34 cellular contexts compared by ENCODE assay signal in the genomic region with DNA sequence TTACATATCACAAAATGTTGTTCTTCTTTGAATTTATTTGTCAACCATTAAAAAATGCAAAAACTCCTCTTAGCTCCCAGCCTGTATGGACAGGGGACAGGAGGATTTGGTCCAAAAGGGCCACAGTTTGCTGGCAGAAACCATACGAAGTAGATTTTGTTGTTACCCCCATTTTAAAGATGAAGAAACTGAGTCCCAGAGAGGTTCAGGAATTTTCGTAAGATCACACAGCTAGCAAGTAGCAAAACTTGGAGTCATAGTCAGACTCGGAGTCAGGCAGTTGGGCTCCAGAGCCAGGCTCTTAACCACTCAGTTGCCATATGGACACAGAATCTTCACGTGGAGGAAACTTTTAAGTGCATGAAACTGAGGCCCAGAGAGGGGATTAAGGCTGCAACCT.
"Had no signal": no experiment of that assay in that cellular context is flagged by ENCODE, and none has a peak within 500 bp of the region (broad histone marks: within the 10 kb centered on the region; RNA-seq: fewer than 3 reads in every experiment).

No MANE protein-coding gene starts in this region.

- ATAC-seq: activated naive CD4-positive, alpha-beta T cell treated with anti-CD3 and anti-CD28 coated beads, Interleukin-2, amount 50 U/mL, for 72 hours; activated naive CD8-positive, alpha-beta T cell treated with anti-CD3 and anti-CD28 coated beads, Interleukin-2, amount 50 U/mL, for 24 hours; activated T-cell treated with anti-CD3 and anti-CD28 coated beads, Interleukin-2, amount 50 U/mL, for 4 hours; activated T-cell treated with anti-CD3 and anti-CD28 coated beads, Interleukin-2, amount 50 U/mL, for 72 hours; activated T-helper 17 cell treated with anti-CD3 and anti-CD28 coated beads, Interleukin-2, amount 50 U/mL, for 72 hours; body of pancreas had no signal

- H3K4me1 ChIP-seq: adrenal gland, ascending aorta, body of pancreas, breast epithelium had no signal

- FAIRE-seq: astrocyte, bronchial epithelial cell had no signal

- H3K4me3 ChIP-seq: adrenal gland, ascending aorta, body of pancreas, breast epithelium, cardiac muscle cell had no signal

- H3K9me3 ChIP-seq: adrenal gland, ascending aorta, body of pancreas, breast epithelium had no signal

- H3K27me3 ChIP-seq: ascending aorta, body of pancreas, brain microvascular endothelial cell, cardiac muscle cell had no signal

- H3K27ac ChIP-seq: adrenal gland, ascending aorta, body of pancreas, brain microvascular endothelial cell, breast epithelium, cardiac muscle cell had no signal

- H3K36me3 ChIP-seq: adrenal gland, ascending aorta, brain microvascular endothelial cell, breast epithelium, cardiac muscle cell had no signal

- DNase-seq: activated effector memory CD4-positive, alpha-beta T cell treated with anti-CD3 and anti-CD28 coated beads, Interleukin-2, amount 50 U/mL, for 16 hours; activated effector memory CD4-positive, alpha-beta T cell treated with Interleukin-2 at 50 U/mL for 16 hours; activated gamma-delta T cell; activated gamma-delta T cell treated with Interleukin-2 at 50 U/mL for 16 hours; activated naive CD4-positive, alpha-beta T cell; activated naive CD4-positive, alpha-beta T cell treated with anti-CD3 and anti-CD28 coated beads for 36 hours; activated naive CD4-positive, alpha-beta T cell treated with anti-CD3 and anti-CD28 coated beads, Interleukin-2, amount 10 ng/mL, durations not matched to agents 7 days and 5 days; activated naive CD4-positive, alpha-beta T cell treated with anti-CD3 and anti-CD28 coated beads, Interleukin-2, amount 50 U/mL, for 16 hours; activated naive CD4-positive, alpha-beta T cell treated with Interleukin-2 at 50 U/mL for 16 hours; activated naive CD8-positive, alpha-beta T cell treated with anti-CD3 and anti-CD28 coated beads for 36 hours; activated naive CD8-positive, alpha-beta T cell treated with anti-CD3 and anti-CD28 coated beads, Interleukin-2, amount 10 ng/mL, durations not matched to agents 7 days and 5 days; activated naive CD8-positive, alpha-beta T cell treated with anti-CD3 and anti-CD28 coated beads, Interleukin-2, amount 50 U/mL, for 24 hours; activated T-cell treated with anti-CD3 and anti-CD28 coated beads, Interleukin-2, amount 50 U/mL, for 1 hour; activated T-cell treated with anti-CD3 and anti-CD28 coated beads, Interleukin-2, amount 50 U/mL, for 24 hours; activated T-cell treated with anti-CD3 and anti-CD28 coated beads, Interleukin-2, amount 50 U/mL, for 4 hours; activated T-cell treated with anti-CD3 and anti-CD28 coated beads, Interleukin-2, amount 50 U/mL, for 48 hours; activated T-cell treated with anti-CD3 and anti-CD28 coated beads, Interleukin-2, amount 50 U/mL, for 72 hours; adrenal gland; amniotic stem cell; amygdala; anterior cingulate cortex; aorta; body of pancreas; brain microvascular endothelial cell; caudate nucleus; central memory CD4-positive, alpha-beta T cell; cerebellar nuclear complex had no signal
